17 cellular contexts compared by ENCODE assay signal in the genomic region with DNA sequence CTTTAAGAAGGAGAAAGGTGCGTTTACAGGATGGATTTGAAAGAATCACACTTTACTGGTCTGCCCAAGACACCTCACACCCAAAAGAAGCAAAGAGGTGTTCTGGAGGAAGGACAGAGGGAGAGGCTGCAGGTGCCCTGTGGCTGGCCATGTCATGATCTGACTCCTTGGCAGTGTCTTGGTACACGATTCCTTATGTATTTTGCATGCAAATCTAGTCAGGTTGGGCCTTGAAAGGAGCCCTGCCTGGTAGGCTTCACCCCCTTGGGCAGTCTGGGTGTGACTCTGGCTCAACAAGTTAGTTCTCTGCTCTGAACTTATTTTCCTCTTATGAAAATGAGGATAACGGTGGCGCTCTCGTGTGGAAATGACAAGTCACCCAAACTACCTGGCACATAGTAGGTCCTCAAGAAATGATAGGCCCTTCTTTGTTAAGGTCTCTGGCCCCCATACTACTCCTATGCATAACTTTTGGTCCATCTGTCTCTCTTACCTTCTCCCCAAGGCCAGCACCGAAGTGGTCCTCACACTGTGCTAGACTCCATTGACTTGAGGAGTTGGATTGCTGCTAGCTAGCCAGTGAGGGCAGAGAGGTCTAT.
A peak's percentile ranks its signal among the peaks of the same experiment; 100 is the strongest.
DNase-seq lines count a peak whose midpoint lies in the region; ATAC-seq, FAIRE-seq and TF ChIP-seq lines count a peak whose summit lies in the region.
"Had no signal": no experiment of that assay in that cellular context is flagged by ENCODE, and none has a peak within 500 bp of the region (broad histone marks: within the 10 kb centered on the region; RNA-seq: fewer than 3 reads in every experiment).

No MANE protein-coding gene starts in this region.

- H4K20me1 ChIP-seq in HepG2 (ENCODE audit: insufficient read depth, low read length) = no peaks in the 10 kb centered on the region

- no peaks in the 10 kb centered on the region for H3K79me2 ChIP-seq in HepG2 (ENCODE audit: insufficient read depth, low read length)

- intact Hi-C loops in right lobe of liver (cut with DNase I) = no loop called here
- intact Hi-C loops in HepG2 (cut with micrococcal nuclease; ENCODE audit: unreplicated experiment) = no loop called here
- intact Hi-C loops in esophagus squamous epithelium (cut with DNase I) = no loop called here
- intact Hi-C loops in aorta (cut with DNase I) = no loop called here

- H3K27me3 ChIP-seq in right lobe of liver (no peaks in the 10 kb centered on the region), HepG2 (ENCODE audit: control insufficient read depth in 1 of 2, insufficient read depth in 2 of 2, low read length in 2 of 2) (no peaks in the 10 kb centered on the region), esophagus squamous epithelium (no peaks in the 10 kb centered on the region), neutrophil (no peaks in the 10 kb centered on the region), Peyer's patch (no peaks in the 10 kb centered on the region), aorta (ENCODE audit: control insufficient read depth in 1 of 2, insufficient read depth in 2 of 2, low read length in 1 of 2) (no peaks in the 10 kb centered on the region)
- H3K27me3 ChIP-seq: colonic mucosa had no signal

- DNase-seq in right lobe of liver (no peak), HepG2 (ENCODE audit: low spot score) (no peak), esophagus squamous epithelium (lab: John Stamatoyannopoulos, UW) (no peak), Peyer's patch (no peak), aorta (no peak)
- DNase-seq in stimulated activated naive CD4-positive, alpha-beta T cell treated with Interleukin-2 at 50 U/mL for 16 hours (lab: John Stamatoyannopoulos, UW) = no peak
- DNase-seq: activated CD8-positive, alpha-beta memory T cell treated with anti-CD3 and anti-CD28 coated beads, Interleukin-2, amount 10 ng/mL, durations not matched to agents 7 days and 5 days; activated naive CD4-positive, alpha-beta T cell treated with anti-CD3 and anti-CD28 coated beads, Interleukin-2, amount 10 ng/mL, durations not matched to agents 7 days and 5 days; Kasumi-1; NCI-H1436 treated with DMSO at 0.1 percent for 48 hours had no signal

- TF ChIP-seq CTCF in right lobe of liver (IDR thresholded peaks at IDR 0.05) (no peak), HepG2 (CRISPR knock-in tag; IDR thresholded peaks at IDR 0.05) (no peak), esophagus squamous epithelium (IDR thresholded peaks at IDR 0.05) (no peak), neutrophil (IDR thresholded peaks at IDR 0.05) (no peak), Peyer's patch (IDR thresholded peaks at IDR 0.05) (no peak)

- TF ChIP-seq POLR2A in right lobe of liver (IDR thresholded peaks at IDR 0.05) (no peak), HepG2 (IDR thresholded peaks at IDR 0.05; ENCODE audit: insufficient read depth in 1 of 2, low read depth in 2 of 2, low read length in 2 of 2) (no peak), esophagus squamous epithelium (IDR thresholded peaks at IDR 0.05) (no peak), Peyer's patch (IDR thresholded peaks at IDR 0.05) (no peak)

- TF ChIP-seq EP300 in HepG2 (IDR thresholded peaks at IDR 0.05; ENCODE audit: low read depth in 2 of 2, low read length in 2 of 2) (no peak), HepG2 (CRISPR knock-in tag; IDR thresholded peaks at IDR 0.05; ENCODE audit: borderline replicate concordance) (no peak)

- H3K9me3 ChIP-seq in right lobe of liver (no peaks in the 10 kb centered on the region), HepG2 (ENCODE audit: low read length) (no peaks in the 10 kb centered on the region), esophagus squamous epithelium (no peaks in the 10 kb centered on the region), neutrophil (no peaks in the 10 kb centered on the region), Peyer's patch (no peaks in the 10 kb centered on the region), aorta (ENCODE audit: control insufficient read depth, low read length) (no peaks in the 10 kb centered on the region)
- H3K9me3 ChIP-seq: colonic mucosa had no signal

- no peak for FAIRE-seq in HepG2 (lab: Jason Lieb, UNC)
- FAIRE-seq: D721Med, H54 had no signal

- no peaks in the 10 kb centered on the region for H3K4me1 ChIP-seq in right lobe of liver
- no peaks in the 10 kb centered on the region for H3K4me1 ChIP-seq in HepG2 (ENCODE audit: insufficient read depth, low read length)
- peaks cover 15 to 57% (median 20%) of the 10 kb centered on the region in 3 donors for H3K4me1 ChIP-seq in esophagus squamous epithelium
- H3K4me1 ChIP-seq in neutrophil (ENCODE audit: control insufficient read depth in 1 of 2, insufficient read depth in 1 of 2, low read depth in 1 of 2, low read length in 1 of 2) = peaks cover 42 to 44% of the 10 kb centered on the region in 2 experiments
- peaks cover 0 to 9% (median 0%) of the 10 kb centered on the region in 4 donors for H3K4me1 ChIP-seq in Peyer's patch
- H3K4me1 ChIP-seq in aorta (ENCODE audit: control insufficient read depth in 1 of 2, insufficient read depth in 2 of 2, low read length in 2 of 2) = no peaks in the 10 kb centered on the region
- H3K4me1 ChIP-seq: colonic mucosa had no signal

- no peak overlapping the region for H3K27ac ChIP-seq in right lobe of liver
- H3K27ac ChIP-seq in HepG2 (ENCODE audit: extremely low read length, insufficient read depth, low read length) = no peak overlapping the region
- H3K27ac ChIP-seq in esophagus squamous epithelium = peak overlapping the region in 3 of 4 donors; percentile 53 to 84 (median 59)
- peak overlapping the region; percentile 79 for H3K27ac ChIP-seq in neutrophil
- no peak overlapping the region for H3K27ac ChIP-seq in Peyer's patch
- no peak overlapping the region for H3K27ac ChIP-seq in aorta (ENCODE audit: low read depth in 1 of 2, low read length in 2 of 2)
- H3K27ac ChIP-seq: colonic mucosa, VCaP had no signal

- WGBS in right lobe of liver (ENCODE audit: insufficient coverage, low coverage, low lambda C conversion rate, missing lambda C conversion rate) = 72% methylated on average over 5 of the region's 6 CpGs
- WGBS in HepG2 (ENCODE audit: low lambda C conversion rate) = 95% methylated on average over 6 of the region's 6 CpGs
- 58 to 71% methylated on average over 5 to 6 of the region's 6 CpGs for WGBS in esophagus squamous epithelium, 2 donors
- WGBS in aorta, 2 donors = 90 to 91% methylated on average over 6 of the region's 6 CpGs

- TF ChIP-seq RAD21 in HepG2 (CRISPR knock-in tag; IDR thresholded peaks at IDR 0.05) = no peak

- H3K4me3 ChIP-seq in right lobe of liver = peak overlapping the region in 2 of 3 donors; percentile 28 to 48
- no peak overlapping the region for H3K4me3 ChIP-seq in HepG2 (replicated peaks in 1 of 3; ENCODE audit: insufficient read depth in 1 of 3, low read depth in 2 of 3, low read length in 3 of 3)
- peak overlapping the region; percentile 23 to 60 (median 43) for H3K4me3 ChIP-seq in esophagus squamous epithelium
- no peak overlapping the region for H3K4me3 ChIP-seq in neutrophil (ENCODE audit: low read depth in 1 of 2, low read length in 1 of 2)
- H3K4me3 ChIP-seq in Peyer's patch = peak overlapping the region in 1 of 4 donors; percentile 47
- H3K4me3 ChIP-seq in aorta (ENCODE audit: low read length in 2 of 2) = no peak overlapping the region

- no peak overlapping the region for H2AFZ ChIP-seq in HepG2 (ENCODE audit: low read length)

- in situ Hi-C loops in HepG2 (cut with HindIII; ENCODE audit: extremely low pct_ligation_motif_present, low pct_unique_long_range_greater_than_20kb) = no loop called here

- H3K36me3 ChIP-seq in right lobe of liver (no peaks in the 10 kb centered on the region), HepG2 (replicated peaks in 1 of 2; ENCODE audit: control insufficient read depth in 1 of 2, insufficient read depth in 2 of 2, low read length in 2 of 2) (no peaks in the 10 kb centered on the region), esophagus squamous epithelium (no peaks in the 10 kb centered on the region), neutrophil (no peaks in the 10 kb centered on the region), Peyer's patch (no peaks in the 10 kb centered on the region), aorta (ENCODE audit: control insufficient read depth in 1 of 2, insufficient read depth in 2 of 2, low read length in 1 of 2) (no peaks in the 10 kb centered on the region)
- H3K36me3 ChIP-seq: colonic mucosa had no signal

- no peak overlapping the region for H3K9ac ChIP-seq in HepG2 (ENCODE audit: insufficient read depth, low read depth, low read length)

- no TSS peak for BruUV-seq in HepG2 (replicated peaks; lab: Mats Ljungman, UMichigan)

- CTCF ChIA-PET in HepG2 (lab: Yijun Ruan, JAX; ENCODE audit: low intra/inter-chr PET ratio, low total read pairs) = no interaction called here

- ATAC-seq in right lobe of liver = no peak
- no peak for ATAC-seq in HepG2
- no peak for ATAC-seq in GM19467 (IDR thresholded peaks at IDR 0.05; ENCODE audit: unreplicated experiment)
- no peak for ATAC-seq in aorta (ENCODE audit: low FRiP score)
- ATAC-seq: activated CD8-positive, alpha-beta memory T cell treated with anti-CD3 and anti-CD28 coated beads, Interleukin-2, amount 10 ng/mL, durations not matched to agents 7 days and 5 days; Panc1 had no signal

- no peak overlapping the region for H3K4me2 ChIP-seq in HepG2 (ENCODE audit: low read depth, low read length)

- POLR2A ChIA-PET in HepG2 (lab: Yijun Ruan, JAX) = no interaction called here

TF ChIP-seq in HepG2, 621 proteins besides CTCF, POLR2A, EP300 and RAD21 (continues in another document):
- TF ChIP-seq MIXL1 (CRISPR knock-in tag; IDR thresholded peaks at IDR 0.05) (no peak), ZNF460 (CRISPR knock-in tag; IDR thresholded peaks at IDR 0.05; ENCODE audit: borderline replicate concordance) (no peak), KDM5B (CRISPR knock-in tag; IDR thresholded peaks at IDR 0.05; ENCODE audit: borderline replicate concordance) (no peak), GFI1 (CRISPR knock-in tag; IDR thresholded peaks at IDR 0.05; ENCODE audit: borderline replicate concordance) (no peak), ZNF335 (CRISPR knock-in tag; IDR thresholded peaks at IDR 0.05) (no peak), YEATS4 (CRISPR knock-in tag; IDR thresholded peaks at IDR 0.05; ENCODE audit: borderline replicate concordance) (no peak), ZNF431 (CRISPR knock-in tag; IDR thresholded peaks at IDR 0.05; ENCODE audit: borderline replicate concordance, low read depth) (no peak), XRCC5 (optimal IDR thresholded peaks at IDR 0.05; ENCODE audit: low read length) (no peak)
- TF ChIP-seq, protein P1, sequence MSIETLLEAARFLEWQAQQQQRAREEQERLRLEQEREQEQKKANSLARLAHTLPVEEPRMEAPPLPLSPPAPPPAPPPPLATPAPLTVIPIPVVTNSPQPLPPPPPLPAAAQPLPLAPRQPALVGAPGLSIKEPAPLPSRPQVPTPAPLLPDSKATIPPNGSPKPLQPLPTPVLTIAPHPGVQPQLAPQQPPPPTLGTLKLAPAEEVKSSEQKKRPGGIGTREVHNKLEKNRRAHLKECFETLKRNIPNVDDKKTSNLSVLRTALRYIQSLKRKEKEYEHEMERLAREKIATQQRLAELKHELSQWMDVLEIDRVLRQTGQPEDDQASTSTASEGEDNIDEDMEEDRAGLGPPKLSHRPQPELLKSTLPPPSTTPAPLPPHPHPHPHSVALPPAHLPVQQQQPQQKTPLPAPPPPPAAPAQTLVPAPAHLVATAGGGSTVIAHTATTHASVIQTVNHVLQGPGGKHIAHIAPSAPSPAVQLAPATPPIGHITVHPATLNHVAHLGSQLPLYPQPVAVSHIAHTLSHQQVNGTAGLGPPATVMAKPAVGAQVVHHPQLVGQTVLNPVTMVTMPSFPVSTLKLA (IDR thresholded peaks at IDR 0.05) = no peak

Comparison
In these comparisons a context has a peak if more than half of its experiments do, and no peak if none do; other contexts are left out.
1. H3K4me3 ChIP-seq: peak in right lobe of liver (2 of 3) and esophagus squamous epithelium (4 of 4); none in HepG2 (0 of 3), neutrophil (0 of 2) and aorta (0 of 2).
2. H3K27ac ChIP-seq: peak in esophagus squamous epithelium (3 of 4) and neutrophil (single experiment); none in right lobe of liver (0 of 3), HepG2 (single experiment), Peyer's patch (0 of 4) and aorta (0 of 2).